11 cellular contexts compared by ENCODE assay signal in genomic region chr5:160133071-160133917, GRCh38. TPM values are rescaled to one million over a fixed set of nuclear protein-coding genes. Genes with fewer than 3 reads are reported as not detected.
DNase-seq lines count a peak whose midpoint lies in the region; ATAC-seq and TF ChIP-seq lines count a peak whose summit lies in the region.
"Had no signal": no experiment of that assay in that cellular context is flagged by ENCODE, and none has a peak within 500 bp of the region (broad histone marks: within the 10 kb centered on the region; RNA-seq: fewer than 3 reads in every experiment).

No MANE protein-coding gene starts in this region.

- H3K27me3 Mint-ChIP-seq in activated T-cell treated with anti-CD3 and anti-CD28 coated beads, Interleukin-2, amount 50 U/mL, for 4 hours (ENCODE audit: low read depth) = no peaks in the 10 kb centered on the region
- H3K27me3 Mint-ChIP-seq: activated naive CD4-positive, alpha-beta T cell treated with anti-CD3 and anti-CD28 coated beads, Interleukin-2, amount 50 U/mL, for 24 hours had no signal

- H3K27me3 ChIP-seq in adrenal gland (no peaks in the 10 kb centered on the region), heart right ventricle (no peaks in the 10 kb centered on the region), osteoblast (ENCODE audit: insufficient read depth, low read length) (no peaks in the 10 kb centered on the region)

- 17 to 39% (median 22%) methylated on average over 6 to 31 of the region's 31 CpGs for WGBS in adrenal gland, 4 donors
- 23 to 28% methylated on average over 31 of the region's 31 CpGs for WGBS in heart right ventricle, 2 donors

- DNase-seq in C1 segment of cervical spinal cord (lab: John Stamatoyannopoulos, UW) = peak in 13 of 14 donors; percentile 21 to 80 (median 40)
- peak; percentile 42 to 80 (median 68) for DNase-seq in adrenal gland
- DNase-seq in heart right ventricle = peak; percentile 21 to 23
- peak; percentile 92 for DNase-seq in osteoblast (ENCODE audit: insufficient read length, low spot score, missing footprints)
- no peak for DNase-seq in RKO (ENCODE audit: low spot score)
- no peak for DNase-seq in activated T-cell treated with anti-CD3 and anti-CD28 coated beads, Interleukin-2, amount 50 U/mL, for 4 hours
- no peak for DNase-seq in SIG-M5 treated with dmso at 0.1 percent for 504 hours (lab: John Stamatoyannopoulos, UW; ENCODE audit: unreplicated experiment)
- DNase-seq: stimulated activated naive CD4-positive, alpha-beta T cell treated with Interleukin-2 at 50 U/mL for 16 hours had no signal

- intact Hi-C loops in adrenal gland (cut with DNase I) = no loop called here
- intact Hi-C loops in heart right ventricle (cut with DNase I) = no loop called here

- H3K9me3 Mint-ChIP-seq in activated T-cell treated with anti-CD3 and anti-CD28 coated beads, Interleukin-2, amount 50 U/mL, for 4 hours = no peaks in the 10 kb centered on the region
- H3K9me3 Mint-ChIP-seq: activated naive CD4-positive, alpha-beta T cell treated with anti-CD3 and anti-CD28 coated beads, Interleukin-2, amount 50 U/mL, for 24 hours had no signal

- peak overlapping the region; percentile 86 for H2AFZ ChIP-seq in osteoblast (ENCODE audit: low read length)

- H3K4me3 ChIP-seq in adrenal gland (peak overlapping the region in 1 of 4 donors; percentile 37), heart right ventricle (peak overlapping the region in 5 of 10 donors; percentile 0 to 22 (median 20)), osteoblast (ENCODE audit: insufficient read depth, low read length) (peak overlapping the region; percentile 40)

- peaks cover 5 to 10% of the 10 kb centered on the region in 2 donors for H3K4me1 ChIP-seq in adrenal gland (replicated peaks in 1 of 2)
- peaks cover 0 to 18% (median 5%) of the 10 kb centered on the region in 9 donors for H3K4me1 ChIP-seq in heart right ventricle
- H3K4me1 ChIP-seq in osteoblast (ENCODE audit: insufficient read depth, low read length) = peaks cover 13% of the 10 kb centered on the region

- no peaks in the 10 kb centered on the region for H3K9me3 ChIP-seq in adrenal gland (replicated peaks in 1 of 3)
- no peaks in the 10 kb centered on the region for H3K9me3 ChIP-seq in heart right ventricle
- H3K9me3 ChIP-seq in osteoblast (ENCODE audit: low read depth, low read length) = no peaks in the 10 kb centered on the region

- no peaks in the 10 kb centered on the region for H3K79me2 ChIP-seq in osteoblast (ENCODE audit: insufficient read depth, low read length)

- H3K4me1 Mint-ChIP-seq in activated T-cell treated with anti-CD3 and anti-CD28 coated beads, Interleukin-2, amount 50 U/mL, for 4 hours (ENCODE audit: low read depth) = no peaks in the 10 kb centered on the region
- H3K4me1 Mint-ChIP-seq: activated naive CD4-positive, alpha-beta T cell treated with anti-CD3 and anti-CD28 coated beads, Interleukin-2, amount 50 U/mL, for 24 hours had no signal

- peak in 1 of 2 donors; percentile 29 for TF ChIP-seq POLR2A in adrenal gland (IDR thresholded peaks at IDR 0.05)

- no peaks in the 10 kb centered on the region for H3K36me3 ChIP-seq in adrenal gland (replicated peaks in 1 of 2)
- H3K36me3 ChIP-seq in heart right ventricle = no peaks in the 10 kb centered on the region
- H3K36me3 ChIP-seq in osteoblast (ENCODE audit: insufficient read depth, low read length) = no peaks in the 10 kb centered on the region

- H3K4me3 Mint-ChIP-seq in activated T-cell treated with anti-CD3 and anti-CD28 coated beads, Interleukin-2, amount 50 U/mL, for 4 hours = no peak overlapping the region
- H3K4me3 Mint-ChIP-seq: activated naive CD4-positive, alpha-beta T cell treated with anti-CD3 and anti-CD28 coated beads, Interleukin-2, amount 50 U/mL, for 24 hours had no signal

- TF ChIP-seq CTCF in adrenal gland (IDR thresholded peaks at IDR 0.05) (no peak), heart right ventricle (IDR thresholded peaks at IDR 0.05) (no peak), osteoblast (IDR thresholded peaks at IDR 0.05; ENCODE audit: extremely low read depth, low read depth, low read length) (no peak)

- no peaks in the 10 kb centered on the region for H4K20me1 ChIP-seq in osteoblast (ENCODE audit: insufficient read depth, low read length)

- H3K36me3 Mint-ChIP-seq in activated T-cell treated with anti-CD3 and anti-CD28 coated beads, Interleukin-2, amount 50 U/mL, for 4 hours (ENCODE audit: insufficient read depth) = no peaks in the 10 kb centered on the region
- H3K36me3 Mint-ChIP-seq: activated naive CD4-positive, alpha-beta T cell treated with anti-CD3 and anti-CD28 coated beads, Interleukin-2, amount 50 U/mL, for 24 hours; CD14-positive monocyte had no signal

- H3K4me2 ChIP-seq in osteoblast (ENCODE audit: insufficient read depth, low read length) = peak overlapping the region; percentile 74

- H3K27ac ChIP-seq in adrenal gland (peak overlapping the region in 4 of 5 donors; percentile 15 to 89 (median 67)), heart right ventricle (peak overlapping the region in 6 of 10 donors; percentile 8 to 62 (median 49)), osteoblast (ENCODE audit: low read depth, low read length) (peak overlapping the region; percentile 87)

- ATAC-seq in heart right ventricle (peak; percentile 64 to 89 (median 86)), GM21576 (IDR thresholded peaks at IDR 0.05; ENCODE audit: unreplicated experiment) (no peak)
- no peak for ATAC-seq in activated T-cell treated with anti-CD3 and anti-CD28 coated beads, Interleukin-2, amount 50 U/mL, for 4 hours

RNA-seq across cellular contexts. Expression of gene PWWP2A, which starts 14.0 kb away (rescaled TPM):
- total RNA-seq in adrenal gland (10 to 100 TPM; 16.9 to 32.9 (median 24.1) TPM), heart right ventricle (10 to 100 TPM in 9 of 10 donors, 1 to 10 TPM in 1; 8.2 to 14.7 (median 12.4) TPM), osteoblast (23.6 and 26.8 TPM in 2 replicates)
- polyA plus RNA-seq in adrenal gland (10 to 100 TPM in 2 of 3 donors, 1 to 10 TPM in 1; 7.0 to 30.0 (median 13.5) TPM), heart right ventricle (1 to 10 TPM; 4.5 to 9.8 TPM)
- 10 to 100 TPM; 22.7 to 25.0 (median 24.9) TPM for total RNA-seq in activated T-cell treated with anti-CD3 and anti-CD28 coated beads, Interleukin-2, amount 50 U/mL, for 4 hours

Comparison
In these comparisons a context has a peak if more than half of its experiments do, and no peak if none do; other contexts are left out.
1. DNase-seq: peak in C1 segment of cervical spinal cord (13 of 14), adrenal gland (7 of 7), heart right ventricle (2 of 2) and osteoblast (single experiment); none in RKO (single experiment), activated T-cell treated with anti-CD3 and anti-CD28 coated beads, Interleukin-2, amount 50 U/mL, for 4 hours (single experiment) and SIG-M5 treated with dmso at 0.1 percent for 504 hours (single experiment).
2. ATAC-seq: peak in heart right ventricle (8 of 8); none in activated T-cell treated with anti-CD3 and anti-CD28 coated beads, Interleukin-2, amount 50 U/mL, for 4 hours (0 of 2) and GM21576 (single experiment).
3. Peak in every context shown above with its lines, with median percentiles within 50 percentile points of each other: H3K27ac ChIP-seq.